In the genomic region with DNA sequence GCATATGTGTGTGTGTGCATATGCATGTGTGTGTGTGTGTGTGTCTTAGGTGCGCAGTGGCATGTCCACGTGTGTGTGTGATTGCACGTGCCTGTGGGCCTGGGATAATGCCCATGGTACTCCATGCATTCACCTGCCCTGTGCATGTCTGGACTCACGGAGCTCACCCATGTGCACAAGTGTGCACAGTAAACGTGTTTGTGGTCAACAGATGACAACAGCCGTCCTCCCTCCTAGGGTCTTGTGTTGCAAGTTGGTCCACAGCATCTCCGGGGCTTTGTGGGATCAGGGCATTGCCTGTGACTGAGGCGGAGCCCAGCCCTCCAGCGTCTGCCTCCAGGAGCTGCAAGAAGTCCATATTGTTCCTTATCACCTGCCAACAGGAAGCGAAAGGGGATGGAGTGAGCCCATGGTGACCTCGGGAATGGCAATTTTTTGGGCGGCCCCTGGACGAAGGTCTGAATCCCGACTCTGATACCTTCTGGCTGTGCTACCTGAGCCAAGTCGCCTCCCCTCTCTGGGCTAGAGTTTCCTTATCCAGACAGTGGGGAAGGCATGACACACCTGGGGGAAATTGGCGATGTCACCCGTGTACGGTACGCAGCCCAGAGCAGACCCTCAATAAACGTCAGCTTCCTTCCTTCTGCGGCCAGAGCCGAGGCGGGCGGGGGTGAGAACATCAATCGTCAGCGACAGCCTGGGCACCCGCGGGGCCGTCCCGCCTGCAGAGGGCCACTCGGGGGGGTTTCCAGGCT, we compare ENCODE assay signal across 10 cellular contexts. TPM values are rescaled to one million over a fixed set of nuclear protein-coding genes. Genes with fewer than 3 reads are reported as not detected.
A peak's percentile ranks its signal among the peaks of the same experiment; 100 is the strongest.
DNase-seq lines count a peak whose midpoint lies in the region; ATAC-seq, FAIRE-seq and TF ChIP-seq lines count a peak whose summit lies in the region.
"Had no signal": no experiment of that assay in that cellular context is flagged by ENCODE, and none has a peak within 500 bp of the region (broad histone marks: within the 10 kb centered on the region; RNA-seq: fewer than 3 reads in every experiment).

No MANE protein-coding gene starts in this region.

- no peak overlapping the region for H3K27ac ChIP-seq in neuronal stem cell (replicated peaks; ENCODE audit: low read length)
- H3K27ac ChIP-seq in gastroesophageal sphincter, result no peak overlapping the region
- H3K27ac ChIP-seq: pancreas had no signal

- TF ChIP-seq EP300 in gastroesophageal sphincter (IDR thresholded peaks at IDR 0.05), result no peak

- H3K27me3 ChIP-seq in neuronal stem cell (ENCODE audit: control insufficient read depth in 3 of 3, insufficient read depth in 3 of 3, low read depth in 1 of 3, low read length in 3 of 3) (no peaks in the 10 kb centered on the region), gastroesophageal sphincter (peaks cover 73% of the 10 kb centered on the region)
- H3K27me3 ChIP-seq: pancreas had no signal

- peak overlapping the region; percentile 49 for H3K18ac ChIP-seq in neuronal stem cell (ENCODE audit: low read length)

- H4K8ac ChIP-seq in neuronal stem cell (ENCODE audit: low read depth, low read length), result no peak overlapping the region

- H2BK15ac ChIP-seq in neuronal stem cell (ENCODE audit: low read length), result no peak overlapping the region

- peak; percentile 85 for FAIRE-seq in GM18507 (lab: Jason Lieb, UNC)
- FAIRE-seq: astrocyte, pancreas had no signal

- no peak overlapping the region for H3K14ac ChIP-seq in neuronal stem cell (ENCODE audit: low read length)

- H2AFZ ChIP-seq in neuronal stem cell (ENCODE audit: low read length), result peak overlapping the region; percentile 13

- H3K79me1 ChIP-seq in neuronal stem cell (ENCODE audit: low read depth, low read length), result no peaks in the 10 kb centered on the region

- H3K9me3 ChIP-seq in neuronal stem cell (replicated peaks in 1 of 2; ENCODE audit: control insufficient read depth in 2 of 2, insufficient read depth in 1 of 2, low read depth in 1 of 2, low read length in 2 of 2), result peaks cover 6% of the 10 kb centered on the region in 2 donors
- peaks cover 0 to 13% (median under 1%) of the 10 kb centered on the region in 3 donors for H3K9me3 ChIP-seq in gastroesophageal sphincter
- H3K9me3 ChIP-seq: pancreas had no signal

- H3K36me3 ChIP-seq in neuronal stem cell (replicated peaks in 1 of 2; ENCODE audit: control insufficient read depth in 2 of 2, insufficient read depth in 2 of 2, low read length in 2 of 2), result no peaks in the 10 kb centered on the region
- no peaks in the 10 kb centered on the region for H3K36me3 ChIP-seq in gastroesophageal sphincter
- H3K36me3 ChIP-seq: pancreas had no signal

- ATAC-seq in HG03108 (IDR thresholded peaks at IDR 0.05; ENCODE audit: unreplicated experiment), result peak; percentile 52
- ATAC-seq in gastroesophageal sphincter, result no peak

- no peak overlapping the region for H2BK120ac ChIP-seq in neuronal stem cell (ENCODE audit: low read depth, low read length)

- H2AK5ac ChIP-seq in neuronal stem cell (ENCODE audit: low read depth, low read length), result no peak overlapping the region

- TF ChIP-seq CTCF in gastroesophageal sphincter (IDR thresholded peaks at IDR 0.05), result no peak

- H4K91ac ChIP-seq in neuronal stem cell (ENCODE audit: low read depth, low read length, poor library complexity), result no peak overlapping the region

- no peak overlapping the region for H3K4me2 ChIP-seq in neuronal stem cell (ENCODE audit: insufficient read depth, low read length, poor library complexity, severe bottlenecking)

- no CpG with 5 or more reads among the region's 31 CpGs for WGBS in neuronal stem cell (ENCODE audit: extremely low coverage in 2 of 2, insufficient read length in 2 of 2, insufficient replicate concordance in 1 of 2), 2 donors
- 20 to 56% methylated on average over 6 to 8 of the region's 31 CpGs for WGBS in gastroesophageal sphincter (ENCODE audit: low coverage in 1 of 2), 2 donors

- H3K4me3 ChIP-seq in neuronal stem cell (ENCODE audit: low read length in 2 of 2), result no peak overlapping the region
- H3K4me3 ChIP-seq in gastroesophageal sphincter, result no peak overlapping the region
- H3K4me3 ChIP-seq: pancreas had no signal

- H2BK5ac ChIP-seq in neuronal stem cell (ENCODE audit: low read length), result no peak overlapping the region

- H2BK12ac ChIP-seq in neuronal stem cell (ENCODE audit: low read length), result no peak overlapping the region

- no peak overlapping the region for H3K9ac ChIP-seq in neuronal stem cell (ENCODE audit: low read depth, low read length, poor library complexity)

- H3K4me1 ChIP-seq in neuronal stem cell (ENCODE audit: control insufficient read depth in 2 of 2, insufficient read depth in 1 of 2, low read depth in 1 of 2, low read length in 2 of 2) (no peaks in the 10 kb centered on the region), gastroesophageal sphincter (peaks cover 0 to 7% (median 0%) of the 10 kb centered on the region in 3 donors)
- H3K4me1 ChIP-seq: pancreas had no signal

- TF ChIP-seq POLR2A in gastroesophageal sphincter (IDR thresholded peaks at IDR 0.05), result no peak

- H3K4ac ChIP-seq in neuronal stem cell (ENCODE audit: low read length), result no peak overlapping the region

- DNase-seq in GM18507 (ENCODE audit: extremely low spot score, insufficient read length, low read depth), result peak; percentile 38
- DNase-seq in activated CD8-positive, alpha-beta memory T cell treated with anti-CD3 and anti-CD28 coated beads, Interleukin-2, amount 50 U/mL, for 48 hours, result peak; percentile 89
- DNase-seq in neuronal stem cell (ENCODE audit: low spot score), result no peak
- DNase-seq in NCI-H226, result no peak
- no peak for DNase-seq in NCI-H345 (lab: John Stamatoyannopoulos, UW)
- DNase-seq in NCI-H1092 (lab: John Stamatoyannopoulos, UW), result no peak

- no peak overlapping the region for H3K23ac ChIP-seq in neuronal stem cell (ENCODE audit: low read depth, low read length, poor library complexity)

RNA-seq across cellular contexts. Expression of a gene that starts 47.6 kb away (rescaled TPM):
- 0.13 TPM for polyA plus RNA-seq in neuronal stem cell (2013, experiment 1 of 2)
- polyA plus RNA-seq in neuronal stem cell (2013, experiment 2 of 2), result 0.14 TPM
- under 1 TPM in 3 of 4 donors, not detected in 1; 0.23 to 0.40 (median 0.25) TPM for total RNA-seq in gastroesophageal sphincter

Comparison
In these comparisons a context has a peak if more than half of its experiments do, and no peak if none do; other contexts are left out.
1. DNase-seq: peak in GM18507 (single experiment) and activated CD8-positive, alpha-beta memory T cell treated with anti-CD3 and anti-CD28 coated beads, Interleukin-2, amount 50 U/mL, for 48 hours (single experiment); none in neuronal stem cell (single experiment), NCI-H226 (single experiment), NCI-H345 (single experiment) and NCI-H1092 (single experiment).